Comparison of ENCODE assay signal across 8 cellular contexts in genomic region chr17:4710693-4711634, GRCh38. TPM values are rescaled to one million over a fixed set of nuclear protein-coding genes. Genes with fewer than 3 reads are reported as not detected.
DNase-seq lines count a peak whose midpoint lies in the region; ATAC-seq lines count a peak whose summit lies in the region.

No MANE protein-coding gene starts in this region.

- peak overlapping the region; percentile 83 for H3K9ac ChIP-seq in NT2/D1 (ENCODE audit: insufficient read length, low read depth)

- H3K9me3 ChIP-seq in NT2/D1 (ENCODE audit: insufficient read depth, low read length), result peaks cover 9% of the 10 kb centered on the region; the same call in 1 of the 2 replicates

- peaks cover 11% of the 10 kb centered on the region for H3K4me1 ChIP-seq in NT2/D1 (ENCODE audit: insufficient read depth, insufficient read length)

- H3K4me1 Mint-ChIP-seq in activated T-helper 17 cell treated with anti-CD3 and anti-CD28 coated beads, Interleukin-2, amount 50 U/mL, for 72 hours, result peaks cover 31% of the 10 kb centered on the region

- H3K4me3 Mint-ChIP-seq in activated T-helper 17 cell treated with anti-CD3 and anti-CD28 coated beads, Interleukin-2, amount 50 U/mL, for 72 hours, result peak overlapping the region; percentile 85

- H3K27me3 ChIP-seq in NT2/D1 (ENCODE audit: insufficient read depth, insufficient read length), result peaks cover 8% of the 10 kb centered on the region

- no peaks in the 10 kb centered on the region for H3K9me3 Mint-ChIP-seq in activated T-helper 17 cell treated with anti-CD3 and anti-CD28 coated beads, Interleukin-2, amount 50 U/mL, for 72 hours

- intact Hi-C loops in Right ventricle myocardium inferior (cut with DNase I), result loop anchor here (1.0 kb wide), 2 partner anchors 20 to 76 kb away; partner anchors contain the start of gene MED11

- DNase-seq in NT2/D1 (ENCODE audit: low read depth, low spot score) (no peak), Right ventricle myocardium inferior (ENCODE audit: missing footprints) (peak; percentile 79), retina (peak; percentile 60), DMS114 treated with DMSO at 0.1 percent for 48 hours (lab: John Stamatoyannopoulos, UW; ENCODE audit: unreplicated experiment) (no peak), occipital lobe (lab: John Stamatoyannopoulos, UW) (no peak)

- H3K4me3 ChIP-seq in NT2/D1 (ENCODE audit: insufficient read length, low read depth), result peak overlapping the region; percentile 60

- peak; percentile 18 for ATAC-seq in GM21529 (IDR thresholded peaks at IDR 0.05; ENCODE audit: unreplicated experiment)
- ATAC-seq in activated T-helper 17 cell treated with anti-CD3 and anti-CD28 coated beads, Interleukin-2, amount 50 U/mL, for 72 hours (replicated peaks), result peak; percentile 25
- peak; percentile 0 for ATAC-seq in Right ventricle myocardium inferior
- ATAC-seq in HG02973 (IDR thresholded peaks at IDR 0.05; ENCODE audit: unreplicated experiment), result no peak

- H3K27me3 Mint-ChIP-seq in activated T-helper 17 cell treated with anti-CD3 and anti-CD28 coated beads, Interleukin-2, amount 50 U/mL, for 72 hours, result no peaks in the 10 kb centered on the region

- H3K36me3 Mint-ChIP-seq in activated T-helper 17 cell treated with anti-CD3 and anti-CD28 coated beads, Interleukin-2, amount 50 U/mL, for 72 hours (ENCODE audit: low read depth), result peaks cover 42% of the 10 kb centered on the region

- peak overlapping the region; percentile 85 for H3K27ac Mint-ChIP-seq in activated T-helper 17 cell treated with anti-CD3 and anti-CD28 coated beads, Interleukin-2, amount 50 U/mL, for 72 hours

- no peaks in the 10 kb centered on the region for H3K36me3 ChIP-seq in NT2/D1 (ENCODE audit: insufficient read depth, insufficient read length, low read length)

RNA-seq across cellular contexts. Expression of gene ARRB2, which starts 0.5 kb away (rescaled TPM):
- 100 to 1,000 TPM; 281 to 307 TPM for total RNA-seq in activated T-helper 17 cell treated with anti-CD3 and anti-CD28 coated beads, Interleukin-2, amount 50 U/mL, for 72 hours
- total RNA-seq in Right ventricle myocardium inferior (28.3 TPM), occipital lobe (10.5 TPM)

RNA-seq across cellular contexts. Expression of gene PELP1, which starts 7.0 kb away (rescaled TPM):
- total RNA-seq in activated T-helper 17 cell treated with anti-CD3 and anti-CD28 coated beads, Interleukin-2, amount 50 U/mL, for 72 hours, result 100 to 1,000 TPM in 1 of 2 donors, 10 to 100 TPM in 1; 87.1 to 107 TPM
- total RNA-seq in Right ventricle myocardium inferior, result 34.4 TPM
- total RNA-seq in occipital lobe, result 33.5 TPM

RNA-seq across cellular contexts. Expression of gene MED11, which starts 20.3 kb away (rescaled TPM):
- total RNA-seq in activated T-helper 17 cell treated with anti-CD3 and anti-CD28 coated beads, Interleukin-2, amount 50 U/mL, for 72 hours, result 10 to 100 TPM; 25.3 to 25.7 TPM
- total RNA-seq in Right ventricle myocardium inferior (17.2 TPM), occipital lobe (5.6 TPM)

RNA-seq across cellular contexts. Expression of gene ZMYND15, which starts 28.7 kb away (rescaled TPM):
- total RNA-seq in activated T-helper 17 cell treated with anti-CD3 and anti-CD28 coated beads, Interleukin-2, amount 50 U/mL, for 72 hours, result under 1 TPM in 1 of 2 donors, not detected in 1; 0.42 TPM
- 0.11 TPM for total RNA-seq in Right ventricle myocardium inferior
- total RNA-seq in occipital lobe, result 0.31 TPM

RNA-seq across cellular contexts. Expression of gene CXCL16, which starts 28.8 kb away (rescaled TPM):
- total RNA-seq in activated T-helper 17 cell treated with anti-CD3 and anti-CD28 coated beads, Interleukin-2, amount 50 U/mL, for 72 hours, result 1 to 10 TPM; 2.7 to 6.7 TPM
- 3.9 TPM for total RNA-seq in Right ventricle myocardium inferior
- total RNA-seq in occipital lobe, result 1.2 TPM

Comparison
In these comparisons a context has a peak if more than half of its experiments do, and no peak if none do; other contexts are left out.
1. DNase-seq: peak in Right ventricle myocardium inferior (single experiment) and retina (single experiment); none in NT2/D1 (single experiment), DMS114 treated with DMSO at 0.1 percent for 48 hours (single experiment) and occipital lobe (single experiment).